Comparison of ENCODE assay signal across 8 cellular contexts in the genomic region with DNA sequence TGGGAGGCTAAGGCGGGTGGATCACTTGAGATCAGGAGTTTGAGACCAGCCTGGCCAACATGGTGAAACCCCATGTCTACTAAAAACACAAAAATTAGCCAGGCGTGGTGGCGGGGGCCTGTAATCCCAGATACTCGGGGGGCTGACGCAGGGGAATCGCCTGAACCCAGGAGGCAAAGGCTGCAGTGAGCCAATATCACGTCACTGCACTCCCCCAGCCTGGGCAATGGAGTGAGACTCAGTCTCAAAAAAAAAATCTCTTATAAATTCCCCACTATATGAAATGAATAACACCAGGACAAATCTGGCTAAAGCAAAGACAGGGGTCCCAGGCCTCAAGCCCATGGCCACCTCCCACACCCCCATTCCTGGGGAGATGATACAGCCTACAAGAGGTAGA. TPM values are rescaled to one million over a fixed set of nuclear protein-coding genes. Genes with fewer than 3 reads are reported as not detected.
DNase-seq lines count a peak whose midpoint lies in the region; ATAC-seq and TF ChIP-seq lines count a peak whose summit lies in the region.
"Not testable (repeated sequence)": the region's sequence is repeated elsewhere in the genome, so short reads cannot be mapped to it uniquely, and the experiment has no call there.

No MANE protein-coding gene starts in this region.

- not testable (repeated sequence) for H3K9me2 ChIP-seq in OCI-LY1 (ENCODE audit: low read depth, low read length)

- H3K9me3 ChIP-seq in A673 (ENCODE audit: low read depth, low read length, poor library complexity, severe bottlenecking); CD8-positive, alpha-beta memory T cell (ENCODE audit: low read length); OCI-LY1 (ENCODE audit: low read length); endodermal cell (ENCODE audit: control insufficient read depth, low read length): not testable (repeated sequence)

- H4K20me1 ChIP-seq in OCI-LY1 (ENCODE audit: insufficient read depth, low read length), result not testable (repeated sequence)

- TF ChIP-seq CTCF in A673 (conservative IDR thresholded peaks at IDR 0.05; ENCODE audit: low read depth, low read length); OCI-LY1 (IDR thresholded peaks at IDR 0.05; ENCODE audit: low read length); endodermal cell (conservative IDR thresholded peaks at IDR 0.05); mesothelial cell of epicardium (IDR thresholded peaks at IDR 0.05; ENCODE audit: unreplicated experiment): not testable (repeated sequence)

- TSS peak; percentile 74 for BruUV-seq in A673 (replicated peaks; lab: Mats Ljungman, UMichigan)

- POLR2A ChIA-PET in A673 (lab: Charles Lee; ENCODE audit: low non-redundant PET); CD8-positive, alpha-beta memory T cell (lab: Charles Lee); activated CD4-positive, alpha-beta T cell treated with anti-CD3 and anti-CD28 coated beads, Interleukin-2, amount 10 ng/mL, durations not matched to agents 7 days and 5 days (lab: Charles Lee): not testable (repeated sequence)

- H3K4me3 ChIP-seq in A673 (ENCODE audit: low read depth, low read length, poor library complexity, severe bottlenecking); CD8-positive, alpha-beta memory T cell (ENCODE audit: low read length); OCI-LY1 (ENCODE audit: low read depth, low read length, poor library complexity, severe bottlenecking); endodermal cell (ENCODE audit: low read length): not testable (repeated sequence)

- H2AFZ ChIP-seq in OCI-LY1 (ENCODE audit: low read length), result not testable (repeated sequence)

- H3K27ac ChIP-seq in A673 (ENCODE audit: low read depth, low read length, poor library complexity, severe bottlenecking) (peak overlapping the region; percentile 36), OCI-LY1 (ENCODE audit: low read depth, low read length, poor library complexity, severe bottlenecking) (peak overlapping the region; percentile 57)
- not testable (repeated sequence) for H3K27ac ChIP-seq in CD8-positive, alpha-beta memory T cell (ENCODE audit: low read depth, low read length); endodermal cell (ENCODE audit: low read depth, low read length)

- H3F3A ChIP-seq in OCI-LY1 (ENCODE audit: insufficient read depth, low read length), result not testable (repeated sequence)

- CTCF ChIA-PET in A673 (lab: Charles Lee); activated CD4-positive, alpha-beta T cell treated with anti-CD3 and anti-CD28 coated beads, Interleukin-2, amount 10 ng/mL, durations not matched to agents 7 days and 5 days (lab: Charles Lee): not testable (repeated sequence)
- CTCF ChIA-PET in CD8-positive, alpha-beta memory T cell (lab: Charles Lee), result interaction anchor here (1.3 to 2.8 kb wide), 2 partner anchors 15 to 18 kb away, joined by 3 to 11 read pairs; no protein-coding TSS in a partner anchor

- DNase-seq in A673 (ENCODE audit: low spot score); CD8-positive, alpha-beta memory T cell; activated CD4-positive, alpha-beta T cell treated with anti-CD3 and anti-CD28 coated beads, Interleukin-2, amount 10 ng/mL, durations not matched to agents 7 days and 5 days; endodermal cell; mesothelial cell of epicardium (ENCODE audit: low spot score in 2 of 2, unreplicated experiment in 2 of 2): not testable (repeated sequence)

- peaks cover 49% of the 10 kb centered on the region for H3K4me1 ChIP-seq in A673 (ENCODE audit: insufficient read depth, low read length, poor library complexity, severe bottlenecking)
- H3K4me1 ChIP-seq in CD8-positive, alpha-beta memory T cell (ENCODE audit: insufficient read depth, low read length), result peaks cover 42% of the 10 kb centered on the region
- H3K4me1 ChIP-seq in OCI-LY1 (ENCODE audit: insufficient read depth, low read length, severe bottlenecking), result peaks cover 50% of the 10 kb centered on the region
- not testable (repeated sequence) for H3K4me1 ChIP-seq in endodermal cell (ENCODE audit: control insufficient read depth, insufficient read depth, low read length)

- not testable (repeated sequence) for H3K9me3 Mint-ChIP-seq in CD8-positive, alpha-beta memory T cell; activated CD4-positive, alpha-beta T cell treated with anti-CD3 and anti-CD28 coated beads, Interleukin-2, amount 10 ng/mL, durations not matched to agents 7 days and 5 days; endodermal cell; mesothelial cell of epicardium; stimulated activated memory B cell treated with anti-CD40 and anti-IgM and Interleukin-4, amounts not matched to agents 10 μg/mL and 1 μg/mL and 100 μg/mL, for 72 hours

- H3K27ac Mint-ChIP-seq in CD8-positive, alpha-beta memory T cell, result peak overlapping the region in 5 of 8 donors; percentile 51 to 96 (median 65)
- H3K27ac Mint-ChIP-seq in activated CD4-positive, alpha-beta T cell treated with anti-CD3 and anti-CD28 coated beads, Interleukin-2, amount 10 ng/mL, durations not matched to agents 7 days and 5 days, result peak overlapping the region; percentile 25
- H3K27ac Mint-ChIP-seq in endodermal cell (peak overlapping the region; percentile 21), mesothelial cell of epicardium (peak overlapping the region; percentile 39)
- H3K27ac Mint-ChIP-seq in stimulated activated memory B cell treated with anti-CD40 and anti-IgM and Interleukin-4, amounts not matched to agents 10 μg/mL and 1 μg/mL and 100 μg/mL, for 72 hours, result peak overlapping the region; percentile 90

- H3K36me3 ChIP-seq in A673 (ENCODE audit: insufficient read depth, low read length, poor library complexity, severe bottlenecking); endodermal cell (ENCODE audit: control insufficient read depth, insufficient read depth, low read length): not testable (repeated sequence)
- peaks cover 51% of the 10 kb centered on the region for H3K36me3 ChIP-seq in CD8-positive, alpha-beta memory T cell (ENCODE audit: insufficient read depth, low read length)
- H3K36me3 ChIP-seq in OCI-LY1 (ENCODE audit: insufficient read depth, low read length), result peaks cover 87% of the 10 kb centered on the region

- 92 to 94% methylated on average over 6 to 7 of the region's 7 CpGs for WGBS in endodermal cell (ENCODE audit: insufficient coverage in 1 of 2, insufficient read length in 1 of 2), 2 experiments

- not testable (repeated sequence) for H3K4me2 ChIP-seq in OCI-LY1 (ENCODE audit: low read length)

- intact Hi-C loops in A673 (cut with micrococcal nuclease; ENCODE audit: unreplicated experiment), result loop anchor here (5.0 kb wide), 1 partner anchor 101 kb away; the partner anchor contains the start of genes EPM2AIP1 and MLH1

- not testable (repeated sequence) for H3K27me3 Mint-ChIP-seq in CD8-positive, alpha-beta memory T cell; activated CD4-positive, alpha-beta T cell treated with anti-CD3 and anti-CD28 coated beads, Interleukin-2, amount 10 ng/mL, durations not matched to agents 7 days and 5 days; endodermal cell (ENCODE audit: insufficient read depth); mesothelial cell of epicardium (ENCODE audit: low read depth); stimulated activated memory B cell treated with anti-CD40 and anti-IgM and Interleukin-4, amounts not matched to agents 10 μg/mL and 1 μg/mL and 100 μg/mL, for 72 hours

- H3K27me3 ChIP-seq in A673 (replicated peaks; ENCODE audit: insufficient read depth, low read depth, low read length, poor library complexity); CD8-positive, alpha-beta memory T cell (ENCODE audit: insufficient read depth, low read length, poor library complexity, severe bottlenecking); OCI-LY1 (ENCODE audit: insufficient read depth, low read length); endodermal cell (ENCODE audit: control insufficient read depth, insufficient read depth, low read length, poor library complexity, severe bottlenecking): not testable (repeated sequence)

- H3K4me3 Mint-ChIP-seq in CD8-positive, alpha-beta memory T cell; activated CD4-positive, alpha-beta T cell treated with anti-CD3 and anti-CD28 coated beads, Interleukin-2, amount 10 ng/mL, durations not matched to agents 7 days and 5 days; endodermal cell; mesothelial cell of epicardium: not testable (repeated sequence)
- peak overlapping the region; percentile 21 for H3K4me3 Mint-ChIP-seq in stimulated activated memory B cell treated with anti-CD40 and anti-IgM and Interleukin-4, amounts not matched to agents 10 μg/mL and 1 μg/mL and 100 μg/mL, for 72 hours

- H3K4me1 Mint-ChIP-seq in CD8-positive, alpha-beta memory T cell, result peaks cover 43 to 57% (median 47%) of the 10 kb centered on the region in 3 donors
- H3K4me1 Mint-ChIP-seq in activated CD4-positive, alpha-beta T cell treated with anti-CD3 and anti-CD28 coated beads, Interleukin-2, amount 10 ng/mL, durations not matched to agents 7 days and 5 days, result peaks cover 43% of the 10 kb centered on the region
- peaks cover 15% of the 10 kb centered on the region for H3K4me1 Mint-ChIP-seq in endodermal cell
- not testable (repeated sequence) for H3K4me1 Mint-ChIP-seq in mesothelial cell of epicardium
- peaks cover 66% of the 10 kb centered on the region for H3K4me1 Mint-ChIP-seq in stimulated activated memory B cell treated with anti-CD40 and anti-IgM and Interleukin-4, amounts not matched to agents 10 μg/mL and 1 μg/mL and 100 μg/mL, for 72 hours

- H3K9ac ChIP-seq in OCI-LY1 (ENCODE audit: low read length); endodermal cell (ENCODE audit: extremely low read depth, low read length, poor library complexity, severe bottlenecking): not testable (repeated sequence)

- H3K79me2 ChIP-seq in OCI-LY1 (ENCODE audit: insufficient read depth, low read length), result not testable (repeated sequence)

- H3K36me3 Mint-ChIP-seq in CD8-positive, alpha-beta memory T cell, result peaks cover 14 to 97% (median 49%) of the 10 kb centered on the region in 3 donors
- H3K36me3 Mint-ChIP-seq in activated CD4-positive, alpha-beta T cell treated with anti-CD3 and anti-CD28 coated beads, Interleukin-2, amount 10 ng/mL, durations not matched to agents 7 days and 5 days (ENCODE audit: low read depth), result peaks cover 86% of the 10 kb centered on the region
- H3K36me3 Mint-ChIP-seq in endodermal cell (ENCODE audit: low read depth), result not testable (repeated sequence)
- peaks cover 60% of the 10 kb centered on the region for H3K36me3 Mint-ChIP-seq in mesothelial cell of epicardium
- H3K36me3 Mint-ChIP-seq in stimulated activated memory B cell treated with anti-CD40 and anti-IgM and Interleukin-4, amounts not matched to agents 10 μg/mL and 1 μg/mL and 100 μg/mL, for 72 hours, result peaks cover 42% of the 10 kb centered on the region

- peak; percentile 15 for ATAC-seq in HG02610 (IDR thresholded peaks at IDR 0.05; ENCODE audit: unreplicated experiment)
- not testable (repeated sequence) for ATAC-seq in stimulated activated memory B cell treated with anti-CD40 and anti-IgM and Interleukin-4, amounts not matched to agents 10 μg/mL and 1 μg/mL and 100 μg/mL, for 72 hours

RNA-seq across cellular contexts. Expression of gene TRANK1, which starts 53.8 kb away (rescaled TPM):
- total RNA-seq in A673 (2021) (6.3 and 7.3 TPM in 2 replicates), endodermal cell (10 to 100 TPM in 1 of 2 donors, 1 to 10 TPM in 1; 9.0 to 20.1 TPM), mesothelial cell of epicardium (68.3 to 80.4 TPM (median 76.8 TPM) in 3 replicates)
- 10 to 100 TPM; 12.7 to 16.2 TPM for total RNA-seq in CD8-positive, alpha-beta memory T cell
- 33.2 TPM for polyA plus RNA-seq in CD8-positive, alpha-beta memory T cell
- total RNA-seq in activated CD4-positive, alpha-beta T cell treated with anti-CD3 and anti-CD28 coated beads, Interleukin-2, amount 10 ng/mL, durations not matched to agents 7 days and 5 days, result 10 to 100 TPM; 84.3 to 93.1 TPM
- polyA plus RNA-seq in endodermal cell (2013, experiment 1 of 2), result 4.8 TPM
- 4.1 TPM for polyA plus RNA-seq in endodermal cell (2013, experiment 2 of 2)

Comparison
In these comparisons a context has a peak if more than half of its experiments do, and no peak if none do; other contexts are left out.
1. H3K27ac Mint-ChIP-seq: peak in every context shown above with its lines; median percentile 90 in stimulated activated memory B cell treated with anti-CD40 and anti-IgM and Interleukin-4, amounts not matched to agents 10 μg/mL and 1 μg/mL and 100 μg/mL, for 72 hours; 65 in CD8-positive, alpha-beta memory T cell; 39 in mesothelial cell of epicardium; 25 in activated CD4-positive, alpha-beta T cell treated with anti-CD3 and anti-CD28 coated beads, Interleukin-2, amount 10 ng/mL, durations not matched to agents 7 days and 5 days; 21 in endodermal cell.